9 cellular contexts compared by ENCODE assay signal in genomic region chr14:76977793-76978730, GRCh38. TPM values are rescaled to one million over a fixed set of nuclear protein-coding genes. Genes with fewer than 3 reads are reported as not detected.
DNase-seq lines count a peak whose midpoint lies in the region; ATAC-seq and TF ChIP-seq lines count a peak whose summit lies in the region.
"Had no signal": no experiment of that assay in that cellular context is flagged by ENCODE, and none has a peak within 500 bp of the region (broad histone marks: within the 10 kb centered on the region; RNA-seq: fewer than 3 reads in every experiment).

No MANE protein-coding gene starts in this region.

- H3K27me3 ChIP-seq in adipocyte (replicated peaks; ENCODE audit: control insufficient read depth, insufficient read depth, low read length) = no peaks in the 10 kb centered on the region
- no peaks in the 10 kb centered on the region for H3K27me3 ChIP-seq in right lobe of liver

- H3K4me1 ChIP-seq in adipocyte (ENCODE audit: control insufficient read depth, insufficient read depth, low read length) (no peaks in the 10 kb centered on the region), right lobe of liver (no peaks in the 10 kb centered on the region)

- H3K9me3 ChIP-seq in T-helper 17 cell (ENCODE audit: control insufficient read depth, low read length, poor library complexity, severe bottlenecking) = no peaks in the 10 kb centered on the region
- peaks cover 8% of the 10 kb centered on the region for H3K9me3 ChIP-seq in adipocyte (ENCODE audit: control insufficient read depth, low read length)
- H3K9me3 ChIP-seq in right lobe of liver = no peaks in the 10 kb centered on the region

- no peak for TF ChIP-seq CTCF in right lobe of liver (IDR thresholded peaks at IDR 0.05)

- peaks cover 9% of the 10 kb centered on the region for H3K4me1 Mint-ChIP-seq in T-helper 17 cell

- peak overlapping the region; percentile 87 for H3K27ac Mint-ChIP-seq in T-helper 17 cell

- H3K36me3 ChIP-seq in adipocyte (ENCODE audit: control insufficient read depth, insufficient read depth, low read length, severe bottlenecking) (no peaks in the 10 kb centered on the region), right lobe of liver (no peaks in the 10 kb centered on the region)

- H3K27ac ChIP-seq in right lobe of liver = no peak overlapping the region
- H3K27ac ChIP-seq: VCaP had no signal

- H3K4me3 ChIP-seq in adipocyte (ENCODE audit: low read length) (no peak overlapping the region), right lobe of liver (no peak overlapping the region)

- intact Hi-C loops in right lobe of liver (cut with DNase I) = no loop called here

- H3K4me3 Mint-ChIP-seq in T-helper 17 cell = peak overlapping the region; percentile 15

- WGBS in right lobe of liver (ENCODE audit: insufficient coverage, low coverage, low lambda C conversion rate, missing lambda C conversion rate) = 52% methylated on average over 15 of the region's 15 CpGs

- DNase-seq in T-helper 17 cell (peak; percentile 67 to 83 (median 69)), adipocyte (ENCODE audit: low read depth) (peak; percentile 26), right lobe of liver (peak in 2 of 3 donors; percentile 71 to 76), mesenteric fat pad (ENCODE audit: low spot score) (no peak), HCEC 1CT (no peak)
- DNase-seq in stimulated activated CD8-positive, alpha-beta memory T cell treated with anti-CD3 and anti-CD28 coated beads, Interleukin-2, amount 100 ng/mL, for 48 hours (ENCODE audit: low read depth in 2 of 2) = peak; percentile 74 to 81

- no peak for TF ChIP-seq POLR2A in right lobe of liver (IDR thresholded peaks at IDR 0.05)

- no peaks in the 10 kb centered on the region for H3K36me3 Mint-ChIP-seq in T-helper 17 cell (ENCODE audit: low read depth)

- no peaks in the 10 kb centered on the region for H3K27me3 Mint-ChIP-seq in T-helper 17 cell

- peak; percentile 90 for ATAC-seq in GM18861 (IDR thresholded peaks at IDR 0.05; ENCODE audit: unreplicated experiment)
- ATAC-seq in HG03064 (IDR thresholded peaks at IDR 0.05; ENCODE audit: low read depth, unreplicated experiment) = peak; percentile 73
- ATAC-seq in T-helper 17 cell = peak; percentile 99
- peak; percentile 55 to 87 (median 76) for ATAC-seq in right lobe of liver

- no peak overlapping the region for H3K9ac ChIP-seq in adipocyte (ENCODE audit: low read length)

RNA-seq across cellular contexts. Expression of gene IRF2BPL, which starts 50.4 kb away (rescaled TPM):
- total RNA-seq in T-helper 17 cell (10 to 100 TPM; 41.9 to 51.7 TPM), right lobe of liver (10 to 100 TPM; 11.7 to 18.1 (median 13.7) TPM), mesenteric fat pad (51.9 TPM)

Comparison
In these comparisons a context has a peak if more than half of its experiments do, and no peak if none do; other contexts are left out.
1. DNase-seq: peak in T-helper 17 cell (3 of 3), adipocyte (single experiment), right lobe of liver (2 of 3) and stimulated activated CD8-positive, alpha-beta memory T cell treated with anti-CD3 and anti-CD28 coated beads, Interleukin-2, amount 100 ng/mL, for 48 hours (2 of 2); none in mesenteric fat pad (single experiment) and HCEC 1CT (single experiment).
2. Peak in every context shown above with its lines, with median percentiles within 50 percentile points of each other: ATAC-seq.